ENCODE assay signal across 1 cellular context in genomic region chr20:43936805-43937204, GRCh38.
TF ChIP-seq lines count a peak whose summit lies in the region.

No MANE protein-coding gene starts in this region.

TF ChIP-seq in H1, 55 proteins besides CTCF, POLR2A, EP300 and RAD21:
- TF ChIP-seq ASH2L (IDR thresholded peaks at IDR 0.05; ENCODE audit: low read length) (no peak), CHD1 (IDR thresholded peaks at IDR 0.05; ENCODE audit: low read depth, low read length) (no peak), CHD2 (IDR thresholded peaks at IDR 0.05; ENCODE audit: low read length) (no peak), NRF1 (IDR thresholded peaks at IDR 0.05; ENCODE audit: low read depth, low read length) (no peak), PHF8 (conservative IDR thresholded peaks at IDR 0.05; ENCODE audit: low read depth, low read length) (no peak), GABPA (IDR thresholded peaks at IDR 0.05; ENCODE audit: borderline replicate concordance, insufficient read depth, low read length) (no peak), CHD7 (IDR thresholded peaks at IDR 0.05; ENCODE audit: insufficient replicate concordance, low read length) (no peak), SP2 (IDR thresholded peaks at IDR 0.05; ENCODE audit: low read length) (no peak)
